ENCODE assay signal across 8 cellular contexts in genomic region chr19:38033658-38034150, GRCh38.
DNase-seq lines count a peak whose midpoint lies in the region; ATAC-seq, FAIRE-seq and TF ChIP-seq lines count a peak whose summit lies in the region.

No MANE protein-coding gene starts in this region.

- peaks cover 7% of the 10 kb centered on the region for H3K4me1 ChIP-seq in suprapubic skin

- FAIRE-seq in urothelium cell line (lab: Jason Lieb, UNC) = no peak

- no peak overlapping the region for H3K4me3 ChIP-seq in suprapubic skin

- ATAC-seq in GM18498 (IDR thresholded peaks at IDR 0.05; ENCODE audit: unreplicated experiment) (peak; percentile 68), GM21737 (IDR thresholded peaks at IDR 0.05; ENCODE audit: unreplicated experiment) (peak; percentile 51), HG03097 (IDR thresholded peaks at IDR 0.05; ENCODE audit: low FRiP score, unreplicated experiment) (no peak)

- no peak for TF ChIP-seq POLR2A in suprapubic skin (IDR thresholded peaks at IDR 0.05)

- no peaks in the 10 kb centered on the region for H3K9me3 ChIP-seq in suprapubic skin

- TF ChIP-seq EP300 in suprapubic skin (IDR thresholded peaks at IDR 0.05) = no peak

- no peaks in the 10 kb centered on the region for H3K36me3 ChIP-seq in suprapubic skin

- peak; percentile 87 for DNase-seq in NAMALWA (ENCODE audit: low spot score)
- peak; percentile 68 for DNase-seq in islet precursor cell
- no peak for DNase-seq in urothelium cell line (ENCODE audit: low spot score)
- DNase-seq in AG08395 (ENCODE audit: low spot score) = no peak
- DNase-seq in suprapubic skin (ENCODE audit: low spot score in 2 of 2) = no peak

- 72% methylated on average over 12 of the region's 12 CpGs for WGBS in suprapubic skin

- H3K27ac ChIP-seq in suprapubic skin = no peak overlapping the region

- TF ChIP-seq CTCF in suprapubic skin (IDR thresholded peaks at IDR 0.05) = no peak

- H3K27me3 ChIP-seq in suprapubic skin = no peaks in the 10 kb centered on the region

Comparison
In these comparisons a context has a peak if more than half of its experiments do, and no peak if none do; other contexts are left out.
1. DNase-seq: peak in NAMALWA (single experiment) and islet precursor cell (single experiment); none in urothelium cell line (single experiment), AG08395 (single experiment) and suprapubic skin (0 of 2).